8 cellular contexts compared by ENCODE assay signal in the genomic region with DNA sequence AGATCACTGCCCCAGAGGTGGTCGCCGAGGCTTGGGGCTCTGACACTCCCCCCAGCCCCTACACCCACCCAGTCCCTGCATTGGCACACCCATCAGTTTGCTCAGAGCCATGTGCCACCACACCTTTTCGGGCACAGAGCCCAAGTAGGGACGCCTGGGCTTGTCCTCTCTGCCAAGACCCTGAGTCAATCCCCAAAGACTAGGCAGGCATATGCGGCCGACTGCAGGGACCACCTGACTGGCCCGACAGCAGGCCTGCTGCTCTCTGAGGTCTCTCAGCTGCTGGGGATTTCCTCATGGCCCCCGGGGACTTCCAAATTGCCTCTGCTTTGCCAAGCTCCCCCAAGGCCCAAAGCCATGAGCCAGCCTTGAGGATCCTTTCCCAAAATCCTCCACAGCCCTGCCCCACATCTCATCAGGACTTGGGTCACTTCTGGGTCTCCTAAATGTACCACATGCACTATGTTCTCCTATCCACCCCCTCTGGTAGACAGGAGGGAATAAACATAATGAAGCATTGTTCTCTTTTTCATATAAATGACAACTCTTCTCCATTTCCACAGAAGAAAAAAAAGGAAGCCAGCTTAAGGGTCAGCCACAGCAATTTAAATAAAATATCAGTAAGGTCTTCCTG. TPM values are rescaled to one million over a fixed set of nuclear protein-coding genes. Genes with fewer than 3 reads are reported as not detected.
DNase-seq lines count a peak whose midpoint lies in the region; ATAC-seq and TF ChIP-seq lines count a peak whose summit lies in the region.

No MANE protein-coding gene starts in this region.

- peak overlapping the region; percentile 47 to 50; a peak in 3 of 4 replicates for H3K4me3 ChIP-seq in SK-N-SH (ENCODE audit: low read depth in 2 of 2, low read length in 1 of 2)
- H3K4me3 ChIP-seq in coronary artery, result peak overlapping the region; percentile 74

- no peaks in the 10 kb centered on the region for H3K36me3 ChIP-seq in SK-N-SH (replicated peaks in 1 of 2; ENCODE audit: control insufficient read depth in 1 of 2, insufficient read depth in 2 of 2, low read length in 1 of 2)

- H3K4me1 ChIP-seq in SK-N-SH (ENCODE audit: control insufficient read depth in 1 of 2, insufficient read depth in 2 of 2, low read depth in 1 of 2, low read length in 1 of 2), result peaks cover 31 to 41% of the 10 kb centered on the region in 2 experiments

- peak overlapping the region; percentile 51; the same call in 1 of the 2 replicates for H3K9ac ChIP-seq in SK-N-SH

- POLR2A ChIA-PET in SK-N-SH (lab: Yijun Ruan, JAX), result interaction anchor here (0.7 to 2.7 kb wide), 8 partner anchors 9 to 145 kb away, joined by 3 to 15 read pairs (median 4); a partner anchor contains a TSS
- POLR2A ChIA-PET in naive thymus-derived CD8-positive, alpha-beta T cell (lab: Charles Lee), result interaction anchor here (0.7 to 5.9 kb wide), 9 partner anchors 8 to 198 kb away, joined by 3 to 64 read pairs (median 5); a partner anchor contains a TSS

- no peaks in the 10 kb centered on the region for H3K9me3 Mint-ChIP-seq in naive thymus-derived CD8-positive, alpha-beta T cell

- TF ChIP-seq CTCF in SK-N-SH (IDR thresholded peaks at IDR 0.05) (no peak), coronary artery (IDR thresholded peaks at IDR 0.05) (no peak)

- peak overlapping the region; percentile 70 to 90 (median 76) for H3K4me3 Mint-ChIP-seq in naive thymus-derived CD8-positive, alpha-beta T cell

- H3K36me3 Mint-ChIP-seq in naive thymus-derived CD8-positive, alpha-beta T cell, result no peaks in the 10 kb centered on the region

- no peak for TF ChIP-seq RAD21 in SK-N-SH (IDR thresholded peaks at IDR 0.05; ENCODE audit: low read length)

- H3K79me2 ChIP-seq in SK-N-SH (ENCODE audit: insufficient read depth), result peaks cover 2% of the 10 kb centered on the region; the same call in 1 of the 2 replicates

- H4K20me1 ChIP-seq in SK-N-SH (ENCODE audit: insufficient read depth), result no peaks in the 10 kb centered on the region

- peak overlapping the region; percentile 94; the same call in 1 of the 2 replicates for H2AFZ ChIP-seq in SK-N-SH (ENCODE audit: low read depth)

- ATAC-seq in SK-N-SH treated with all-trans-retinoic acid at 6 μM for 48 hours, result no peak
- ATAC-seq in naive thymus-derived CD8-positive, alpha-beta T cell, result no peak
- ATAC-seq in HG02763 (IDR thresholded peaks at IDR 0.05; ENCODE audit: unreplicated experiment), result no peak

- H3K27ac Mint-ChIP-seq in naive thymus-derived CD8-positive, alpha-beta T cell, result peak overlapping the region; percentile 43 to 89 (median 80)

- TF ChIP-seq EP300 in SK-N-SH (IDR thresholded peaks at IDR 0.05; ENCODE audit: borderline replicate concordance in 1 of 2, low read depth in 1 of 2, low read length in 1 of 2), result no peak

- no peaks in the 10 kb centered on the region for H3K9me2 ChIP-seq in SK-N-SH

- no peaks in the 10 kb centered on the region for H3K27me3 ChIP-seq in SK-N-SH (ENCODE audit: insufficient read depth)

- H3K27ac ChIP-seq in SK-N-SH (ENCODE audit: low read depth in 2 of 2, low read length in 1 of 2) (peak overlapping the region; percentile 37 to 70; a peak in 3 of 4 replicates), coronary artery (peak overlapping the region; percentile 66 to 83)

- 68% methylated on average over 6 of the region's 8 CpGs for WGBS in SK-N-SH (ENCODE audit: low lambda C conversion rate)

- H3K9me3 ChIP-seq in SK-N-SH, result no peaks in the 10 kb centered on the region

- DNase-seq in SK-N-SH (no peak), NCI-H2171 treated with DMSO at 0.1 percent for 48 hours (lab: John Stamatoyannopoulos, UW) (peak; percentile 94), coronary artery (ENCODE audit: low spot score) (no peak), COLO668 (lab: John Stamatoyannopoulos, UW; ENCODE audit: unreplicated experiment) (no peak)
- peak in 2 of 10 donors; percentile 13 to 23 for DNase-seq in naive thymus-derived CD8-positive, alpha-beta T cell
- no peak for DNase-seq in stimulated activated CD4-positive, alpha-beta T cell treated with anti-CD3 and anti-CD28 coated beads, Interleukin-2, amount 100 ng/mL, for 24 hours

- peaks cover 25 to 55% (median 40%) of the 10 kb centered on the region in 4 donors for H3K4me1 Mint-ChIP-seq in naive thymus-derived CD8-positive, alpha-beta T cell

- no peaks in the 10 kb centered on the region for H3K27me3 Mint-ChIP-seq in naive thymus-derived CD8-positive, alpha-beta T cell

- peaks cover 11% of the 10 kb centered on the region for H3F3A ChIP-seq in SK-N-SH (replicated peaks; ENCODE audit: insufficient read depth)

- H3K4me2 ChIP-seq in SK-N-SH, result peak overlapping the region; percentile 48

- CTCF ChIA-PET in SK-N-SH (lab: Yijun Ruan, JAX), result interaction anchor here (0.6 to 22.3 kb wide), 48 partner anchors 8 to 423 kb away, joined by 3 to 535 read pairs (median 4); a partner anchor contains a TSS

TF ChIP-seq in SK-N-SH, 30 proteins besides CTCF, POLR2A, EP300 and RAD21 (continues in another document):
- TF ChIP-seq YY1 (IDR thresholded peaks at IDR 0.05; ENCODE audit: low read depth) (no peak), RFX5 (IDR thresholded peaks at IDR 0.05; ENCODE audit: low read length) (no peak), GABPA (IDR thresholded peaks at IDR 0.05; ENCODE audit: low read depth) (no peak), FOXM1 (IDR thresholded peaks at IDR 0.05; ENCODE audit: low read depth) (no peak), FOSL2 (IDR thresholded peaks at IDR 0.05; ENCODE audit: borderline replicate concordance, low read depth) (no peak), ELF1 (IDR thresholded peaks at IDR 0.05) (no peak), RXRA (IDR thresholded peaks at IDR 0.05; ENCODE audit: borderline replicate concordance, low read depth) (no peak), JUND (IDR thresholded peaks at IDR 0.05) (no peak), TEAD4 (IDR thresholded peaks at IDR 0.05; ENCODE audit: borderline replicate concordance, insufficient read depth) (no peak), SIN3A (IDR thresholded peaks at IDR 0.05; ENCODE audit: borderline replicate concordance, low read depth, low read length) (no peak), FOXJ3 (CRISPR knock-in tag; IDR thresholded peaks at IDR 0.05) (no peak)
- TF ChIP-seq, protein P1, sequence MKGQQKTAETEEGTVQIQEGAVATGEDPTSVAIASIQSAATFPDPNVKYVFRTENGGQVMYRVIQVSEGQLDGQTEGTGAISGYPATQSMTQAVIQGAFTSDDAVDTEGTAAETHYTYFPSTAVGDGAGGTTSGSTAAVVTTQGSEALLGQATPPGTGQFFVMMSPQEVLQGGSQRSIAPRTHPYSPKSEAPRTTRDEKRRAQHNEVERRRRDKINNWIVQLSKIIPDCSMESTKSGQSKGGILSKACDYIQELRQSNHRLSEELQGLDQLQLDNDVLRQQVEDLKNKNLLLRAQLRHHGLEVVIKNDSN (IDR thresholded peaks at IDR 0.05; ENCODE audit: borderline replicate concordance, low read depth), result no peak
- TF ChIP-seq, protein P2, sequence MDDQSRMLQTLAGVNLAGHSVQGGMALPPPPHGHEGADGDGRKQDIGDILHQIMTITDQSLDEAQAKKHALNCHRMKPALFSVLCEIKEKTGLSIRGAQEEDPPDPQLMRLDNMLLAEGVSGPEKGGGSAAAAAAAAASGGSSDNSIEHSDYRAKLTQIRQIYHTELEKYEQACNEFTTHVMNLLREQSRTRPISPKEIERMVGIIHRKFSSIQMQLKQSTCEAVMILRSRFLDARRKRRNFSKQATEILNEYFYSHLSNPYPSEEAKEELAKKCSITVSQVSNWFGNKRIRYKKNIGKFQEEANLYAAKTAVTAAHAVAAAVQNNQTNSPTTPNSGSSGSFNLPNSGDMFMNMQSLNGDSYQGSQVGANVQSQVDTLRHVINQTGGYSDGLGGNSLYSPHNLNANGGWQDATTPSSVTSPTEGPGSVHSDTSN (IDR thresholded peaks at IDR 0.05), result no peak

TF ChIP-seq in SK-N-SH treated with all-trans-retinoic acid at 6 μM for 48 hours, 23 proteins besides CTCF, POLR2A, EP300 and RAD21 (continues in another document):
- TF ChIP-seq TCF4 (CRISPR knock-in tag; IDR thresholded peaks at IDR 0.05; ENCODE audit: borderline replicate concordance), result no peak
- TF ChIP-seq ZNF70 (CRISPR knock-in tag; IDR thresholded peaks at IDR 0.05), result no peak
- TF ChIP-seq, protein P3, sequence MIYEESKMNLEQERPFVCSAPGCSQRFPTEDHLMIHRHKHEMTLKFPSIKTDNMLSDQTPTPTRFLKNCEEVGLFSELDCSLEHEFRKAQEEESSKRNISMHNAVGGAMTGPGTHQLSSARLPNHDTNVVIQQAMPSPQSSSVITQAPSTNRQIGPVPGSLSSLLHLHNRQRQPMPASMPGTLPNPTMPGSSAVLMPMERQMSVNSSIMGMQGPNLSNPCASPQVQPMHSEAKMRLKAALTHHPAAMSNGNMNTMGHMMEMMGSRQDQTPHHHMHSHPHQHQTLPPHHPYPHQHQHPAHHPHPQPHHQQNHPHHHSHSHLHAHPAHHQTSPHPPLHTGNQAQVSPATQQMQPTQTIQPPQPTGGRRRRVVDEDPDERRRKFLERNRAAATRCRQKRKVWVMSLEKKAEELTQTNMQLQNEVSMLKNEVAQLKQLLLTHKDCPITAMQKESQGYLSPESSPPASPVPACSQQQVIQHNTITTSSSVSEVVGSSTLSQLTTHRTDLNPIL (CRISPR knock-in tag; IDR thresholded peaks at IDR 0.05; ENCODE audit: low read depth), result no peak
- no peak for TF ChIP-seq ZC3H10 (CRISPR knock-in tag; IDR thresholded peaks at IDR 0.05)
- TF ChIP-seq ISL1 (CRISPR knock-in tag; IDR thresholded peaks at IDR 0.05), result no peak
- no peak for TF ChIP-seq ESRRG (CRISPR knock-in tag; IDR thresholded peaks at IDR 0.05)
- TF ChIP-seq ZFP30 (CRISPR knock-in tag; IDR thresholded peaks at IDR 0.05), result no peak
- no peak for TF ChIP-seq TOX (CRISPR knock-in tag; IDR thresholded peaks at IDR 0.05; ENCODE audit: borderline replicate concordance)

RNA-seq across cellular contexts. Expression of a gene that starts 30.6 kb away (rescaled TPM):
- polyA plus RNA-seq in SK-N-SH (2012; rRNA removed), result 6.0 and 6.6 TPM in 2 replicates
- polyA plus RNA-seq in SK-N-SH (2012; cell fraction: cytosol; rRNA removed), result 5.2 and 5.3 TPM in 2 replicates
- polyA plus RNA-seq in SK-N-SH (2012; cell fraction: nucleus; rRNA removed), result 31.2 and 36.7 TPM in 2 replicates
- total RNA-seq in naive thymus-derived CD8-positive, alpha-beta T cell, result 10 to 100 TPM; 63.6 to 69.3 TPM
- polyA plus RNA-seq in naive thymus-derived CD8-positive, alpha-beta T cell, result 10 to 100 TPM in 1 of 3 donors, 1 to 10 TPM in 2; 4.6 to 12.6 (median 5.9) TPM
